37 cellular contexts compared by ENCODE assay signal in the genomic region with DNA sequence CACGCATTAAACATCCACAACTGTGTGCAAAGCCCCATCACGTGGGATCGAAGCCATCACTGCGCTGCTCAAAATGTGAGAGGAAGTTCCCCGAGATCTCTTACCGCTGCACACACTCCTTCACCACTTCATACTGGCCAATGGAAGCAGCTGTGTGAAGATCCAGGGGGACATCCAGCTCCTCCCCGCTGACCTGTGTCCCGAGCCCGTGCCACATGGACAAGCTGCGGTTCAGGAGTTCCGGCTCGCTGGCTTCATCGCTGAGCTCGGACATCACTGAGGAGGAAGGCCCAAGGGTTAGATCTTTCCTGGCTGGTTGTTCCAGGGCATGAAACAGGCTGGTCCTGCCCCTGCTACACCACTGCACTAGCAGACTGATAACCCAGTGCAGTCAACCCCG. TPM values are rescaled to one million over a fixed set of nuclear protein-coding genes. Genes with fewer than 3 reads are reported as not detected.
"Had no signal": no experiment of that assay in that cellular context is flagged by ENCODE, and none has a peak within 500 bp of the region (broad histone marks: within the 10 kb centered on the region; RNA-seq: fewer than 3 reads in every experiment).

No MANE protein-coding gene starts in this region.

- H3K9me3 ChIP-seq: colonic mucosa, esophagus squamous epithelium, gastroesophageal sphincter had no signal

- H3K27me3 Mint-ChIP-seq: activated B cell treated with CpG ODN at 0.5 μM for 24 hours; activated CD8-positive, alpha-beta T cell treated with anti-CD3 and anti-CD28 coated beads for 36 hours; activated naive CD8-positive, alpha-beta T cell; activated T-helper 17 cell treated with anti-CD3 and anti-CD28 coated beads, Interleukin-2, amount 50 U/mL, for 72 hours; T-helper 17 cell had no signal

- H3K27ac ChIP-seq: brain microvascular endothelial cell, colonic mucosa, epithelial cell of prostate, esophagus squamous epithelium, gastroesophageal sphincter, WERI-Rb-1 had no signal

- FAIRE-seq: astrocyte, endometrium, endothelial cell of umbilical vein had no signal

- H3K27ac Mint-ChIP-seq: activated B cell treated with CpG ODN at 0.5 μM for 24 hours; activated CD8-positive, alpha-beta T cell treated with anti-CD3 and anti-CD28 coated beads for 36 hours; activated naive CD8-positive, alpha-beta T cell; activated T-helper 17 cell treated with anti-CD3 and anti-CD28 coated beads, Interleukin-2, amount 50 U/mL, for 72 hours; T-helper 17 cell; T-helper 2 cell treated with Interferon-gamma antibody and Interleukin-4, amounts not matched to agents 5 μg/mL and 100 μg/mL, for 36 hours had no signal

- H3K4me3 ChIP-seq: colonic mucosa, esophagus squamous epithelium, gastroesophageal sphincter had no signal

- ATAC-seq: activated CD4-positive, CD25-positive, alpha-beta regulatory T cell treated with anti-CD3 and anti-CD28 coated beads, Interleukin-2, amount 50 U/mL, for 24 hours; activated CD8-positive, alpha-beta T cell treated with anti-CD3 and anti-CD28 coated beads for 36 hours; activated T-cell treated with anti-CD3 and anti-CD28 coated beads, Interleukin-2, amount 50 U/mL, for 4 hours; activated T-helper 17 cell treated with anti-CD3 and anti-CD28 coated beads, Interleukin-2, amount 50 U/mL, for 72 hours; gastroesophageal sphincter; T-helper 17 cell had no signal

- H3K9me3 Mint-ChIP-seq: activated B cell treated with CpG ODN at 0.5 μM for 24 hours; activated CD8-positive, alpha-beta T cell treated with anti-CD3 and anti-CD28 coated beads for 36 hours; activated T-cell treated with anti-CD3 and anti-CD28 coated beads, Interleukin-2, amount 50 U/mL, for 4 hours; activated T-helper 17 cell treated with anti-CD3 and anti-CD28 coated beads, Interleukin-2, amount 50 U/mL, for 72 hours; T-helper 2 cell treated with Interferon-gamma antibody and Interleukin-4, amounts not matched to agents 5 μg/mL and 100 μg/mL, for 36 hours had no signal

- H3K4me1 ChIP-seq: colonic mucosa had no signal

- H3K36me3 ChIP-seq: colonic mucosa had no signal

- H3K4me3 Mint-ChIP-seq: activated B cell treated with CpG ODN at 0.5 μM for 24 hours; activated CD8-positive, alpha-beta T cell treated with anti-CD3 and anti-CD28 coated beads for 36 hours; activated naive CD8-positive, alpha-beta T cell; activated T-cell treated with anti-CD3 and anti-CD28 coated beads, Interleukin-2, amount 50 U/mL, for 4 hours; activated T-helper 17 cell treated with anti-CD3 and anti-CD28 coated beads, Interleukin-2, amount 50 U/mL, for 72 hours; T-helper 17 cell; T-helper 2 cell treated with Interferon-gamma antibody and Interleukin-4, amounts not matched to agents 5 μg/mL and 100 μg/mL, for 36 hours had no signal

- DNase-seq: activated B cell treated with CpG ODN at 0.5 μM for 24 hours; activated CD4-positive, alpha-beta T cell treated with anti-CD3 and anti-CD28 coated beads for 48 hours; activated CD4-positive, alpha-beta T cell treated with anti-CD3 and anti-CD28 coated beads, Interleukin-2, amount 50 U/mL, for 1 hour; activated CD4-positive, alpha-beta T cell treated with anti-CD3 and anti-CD28 coated beads, Interleukin-2, amount 50 U/mL, for 48 hours; activated CD8-positive, alpha-beta memory T cell treated with anti-CD3 and anti-CD28 coated beads for 24 hours; activated CD8-positive, alpha-beta T cell treated with anti-CD3 and anti-CD28 coated beads for 36 hours; activated effector memory CD4-positive, alpha-beta T cell treated with Interleukin-2 at 50 U/mL for 16 hours; activated gamma-delta T cell treated with Interleukin-2 at 50 U/mL for 16 hours; activated naive CD4-positive, alpha-beta T cell treated with anti-CD3 and anti-CD28 coated beads, Interleukin-2, amount 50 U/mL, for 16 hours; activated naive CD4-positive, alpha-beta T cell treated with Interleukin-2 at 50 U/mL for 16 hours; activated T-cell treated with anti-CD3 and anti-CD28 coated beads, Interleukin-2, amount 50 U/mL, for 4 hours; amniotic stem cell; anterior cingulate cortex; brain microvascular endothelial cell; caudate nucleus; colonic mucosa; effector CD8-positive, alpha-beta T cell; esophagus squamous epithelium; foreskin melanocyte; T-helper 1 cell; T-helper 17 cell; T1000; WERI-Rb-1 had no signal

RNA-seq across cellular contexts. Expression of a gene that starts 4.5 kb away (rescaled TPM):
- total RNA-seq: activated T-helper 17 cell treated with anti-CD3 and anti-CD28 coated beads, Interleukin-2, amount 50 U/mL, for 72 hours; T-helper 17 cell had no signal

RNA-seq across cellular contexts. Expression of a gene that starts 58.3 kb away (rescaled TPM):
- total RNA-seq: activated B cell treated with CpG ODN at 0.5 μM for 24 hours; activated CD8-positive, alpha-beta T cell treated with anti-CD3 and anti-CD28 coated beads for 36 hours; activated T-cell treated with anti-CD3 and anti-CD28 coated beads, Interleukin-2, amount 50 U/mL, for 4 hours; activated T-helper 17 cell treated with anti-CD3 and anti-CD28 coated beads, Interleukin-2, amount 50 U/mL, for 72 hours; colonic mucosa; dermis microvascular lymphatic vessel endothelial cell; endothelial cell of umbilical vein; esophagus squamous epithelium; fibroblast of lung; fibroblast of villous mesenchyme; gastroesophageal sphincter; glomerular endothelial cell; T-helper 17 cell had no signal
- polyA plus RNA-seq: adipose tissue, endothelial cell of umbilical vein, fibroblast of lung had no signal
